20 cellular contexts compared by ENCODE assay signal in the genomic region with DNA sequence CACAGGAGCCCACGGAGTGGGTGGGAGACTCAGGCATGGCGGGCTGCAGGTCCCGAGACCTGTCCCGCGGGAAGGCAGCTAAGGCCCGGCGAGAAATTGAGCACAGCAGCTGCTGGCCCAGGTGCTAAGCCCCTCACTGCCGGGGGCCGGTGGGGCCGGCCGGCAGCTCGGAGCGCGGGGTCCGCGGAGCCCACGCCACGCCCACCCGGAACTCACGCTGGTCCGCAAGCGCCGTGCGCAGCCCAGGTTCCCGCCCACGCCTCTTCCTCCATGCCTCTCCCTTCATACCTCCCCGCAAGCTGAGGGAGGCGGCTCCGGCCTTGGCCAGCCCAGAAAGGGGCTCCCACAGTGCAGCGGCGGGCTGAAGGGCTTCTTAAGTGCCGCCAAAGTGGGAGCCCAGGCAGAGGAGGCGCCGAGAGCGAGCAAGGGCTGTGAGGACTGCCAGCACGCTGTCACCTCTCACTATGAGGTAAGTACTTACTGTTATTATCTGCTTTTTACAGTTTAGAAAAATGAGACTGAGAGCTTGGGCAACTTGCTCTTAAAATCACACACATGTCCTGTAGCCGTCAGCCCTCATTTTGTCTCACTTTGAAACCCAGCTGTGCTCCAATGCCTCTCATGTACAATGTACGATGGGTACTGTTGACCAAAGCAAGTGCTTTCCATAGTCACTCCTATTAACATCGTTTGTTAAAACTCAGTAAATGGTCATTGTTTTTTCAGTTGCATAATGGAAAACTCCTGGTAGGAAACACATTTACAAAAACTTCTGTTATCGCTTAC. TPM values are rescaled to one million over a fixed set of nuclear protein-coding genes. Genes with fewer than 3 reads are reported as not detected.
"Had no signal": no experiment of that assay in that cellular context is flagged by ENCODE, and none has a peak within 500 bp of the region (broad histone marks: within the 10 kb centered on the region; RNA-seq: fewer than 3 reads in every experiment).

No MANE protein-coding gene starts in this region.

- H3K4me1 ChIP-seq: right lobe of liver, tibial nerve had no signal

- H3K4me3 Mint-ChIP-seq: activated B cell treated with CpG ODN at 0.5 μM for 24 hours; activated CD4-positive, alpha-beta T cell treated with anti-CD3 and anti-CD28 coated beads, Interleukin-2, amount 10 ng/mL, durations not matched to agents 24 days and 14 days; naive thymus-derived CD4-positive, alpha-beta T cell; stimulated activated memory B cell treated with anti-CD40 and anti-IgM and Interleukin-4, amounts not matched to agents 10 μg/mL and 1 μg/mL and 100 μg/mL, for 72 hours; T-helper 17 cell had no signal

- H3K9me3 Mint-ChIP-seq: activated B cell treated with CpG ODN at 0.5 μM for 24 hours; activated CD4-positive, alpha-beta T cell treated with anti-CD3 and anti-CD28 coated beads, Interleukin-2, amount 10 ng/mL, durations not matched to agents 24 days and 14 days; activated naive CD4-positive, alpha-beta T cell treated with anti-CD3 and anti-CD28 coated beads, Interleukin-2, amount 50 U/mL, for 72 hours; naive thymus-derived CD4-positive, alpha-beta T cell had no signal

- H3K9me3 ChIP-seq: right lobe of liver, tibial nerve had no signal

- DNase-seq: activated B cell treated with CpG ODN at 0.5 μM for 24 hours; activated CD4-positive, alpha-beta T cell treated with anti-CD3 and anti-CD28 coated beads, Interleukin-2, amount 10 ng/mL, durations not matched to agents 24 days and 14 days; activated effector memory CD4-positive, alpha-beta T cell treated with Interleukin-2 at 50 U/mL for 16 hours; amygdala; brain microvascular endothelial cell; cerebellar nuclear complex; dermis blood vessel endothelial cell; naive thymus-derived CD4-positive, alpha-beta T cell; nucleus accumbens; right lobe of liver; T-helper 17 cell had no signal

- H3K36me3 Mint-ChIP-seq: activated naive CD4-positive, alpha-beta T cell treated with anti-CD3 and anti-CD28 coated beads, Interleukin-2, amount 50 U/mL, for 72 hours; naive thymus-derived CD4-positive, alpha-beta T cell; stimulated activated memory B cell treated with anti-CD40 and anti-IgM and Interleukin-4, amounts not matched to agents 10 μg/mL and 1 μg/mL and 100 μg/mL, for 72 hours had no signal

- ATAC-seq: activated naive CD4-positive, alpha-beta T cell treated with anti-CD3 and anti-CD28 coated beads, Interleukin-2, amount 50 U/mL, for 72 hours; naive thymus-derived CD4-positive, alpha-beta T cell; right lobe of liver; stimulated activated memory B cell treated with anti-CD40 and anti-IgM and Interleukin-4, amounts not matched to agents 10 μg/mL and 1 μg/mL and 100 μg/mL, for 72 hours; T-helper 17 cell had no signal

- H3K27ac ChIP-seq: brain microvascular endothelial cell, right lobe of liver, tibial nerve had no signal

- H3K4me1 Mint-ChIP-seq: activated B cell treated with CpG ODN at 0.5 μM for 24 hours; activated CD4-positive, alpha-beta T cell treated with anti-CD3 and anti-CD28 coated beads, Interleukin-2, amount 10 ng/mL, durations not matched to agents 24 days and 14 days; stimulated activated memory B cell treated with anti-CD40 and anti-IgM and Interleukin-4, amounts not matched to agents 10 μg/mL and 1 μg/mL and 100 μg/mL, for 72 hours; T-helper 17 cell had no signal

- H3K4me3 ChIP-seq: right lobe of liver, tibial nerve had no signal

- FAIRE-seq: TTC549 had no signal

- H3K36me3 ChIP-seq: brain microvascular endothelial cell, right lobe of liver, tibial nerve had no signal

- H3K27me3 Mint-ChIP-seq: activated B cell treated with CpG ODN at 0.5 μM for 24 hours had no signal

- H3K27ac Mint-ChIP-seq: activated B cell treated with CpG ODN at 0.5 μM for 24 hours; activated CD4-positive, alpha-beta T cell treated with anti-CD3 and anti-CD28 coated beads, Interleukin-2, amount 10 ng/mL, durations not matched to agents 24 days and 14 days; activated naive CD4-positive, alpha-beta T cell treated with anti-CD3 and anti-CD28 coated beads, Interleukin-2, amount 50 U/mL, for 72 hours; naive thymus-derived CD4-positive, alpha-beta T cell; stimulated activated memory B cell treated with anti-CD40 and anti-IgM and Interleukin-4, amounts not matched to agents 10 μg/mL and 1 μg/mL and 100 μg/mL, for 72 hours; T-helper 17 cell had no signal

- H3K27me3 ChIP-seq: brain microvascular endothelial cell, right lobe of liver, tibial nerve had no signal

RNA-seq across cellular contexts. Expression of a gene that starts 12.2 kb away (rescaled TPM):
- total RNA-seq: activated B cell treated with CpG ODN at 0.5 μM for 24 hours; activated CD4-positive, alpha-beta T cell treated with anti-CD3 and anti-CD28 coated beads, Interleukin-2, amount 10 ng/mL, durations not matched to agents 24 days and 14 days; activated naive CD4-positive, alpha-beta T cell treated with anti-CD3 and anti-CD28 coated beads, Interleukin-2, amount 50 U/mL, for 72 hours; dermis blood vessel endothelial cell; glomerular endothelial cell; lung microvascular endothelial cell; mononuclear cell; naive thymus-derived CD4-positive, alpha-beta T cell; posterior vena cava; right lobe of liver; T-helper 17 cell; tibial nerve had no signal
- polyA plus RNA-seq: esophagus; naive thymus-derived CD4-positive, alpha-beta T cell had no signal
